In genomic region chr16:4416200-4417032, GRCh38 we compare ENCODE assay signal across 8 cellular contexts. TPM values are rescaled to one million over a fixed set of nuclear protein-coding genes. Genes with fewer than 3 reads are reported as not detected.
DNase-seq lines count a peak whose midpoint lies in the region; ATAC-seq and TF ChIP-seq lines count a peak whose summit lies in the region.

TSS of gene CORO7 (minus strand) at chr16:4416596. CDS start at chr16:4416518, 78 bp downstream.

- H3K4me3 ChIP-seq in GM12875 (ENCODE audit: low read depth, low read length): peak within 1 kb of the TSS; percentile 93
- H3K4me3 ChIP-seq in trophoblast cell (ENCODE audit: low read depth, low read length): peak within 1 kb of the TSS; percentile 92
- H3K4me3 ChIP-seq in tibial artery: peak within 1 kb of the TSS; percentile 73 to 94

- peak within 1 kb of the TSS; percentile 35 for H3K18ac ChIP-seq in trophoblast cell (ENCODE audit: low read length)

- H3K36me3 ChIP-seq in trophoblast cell (ENCODE audit: control insufficient read depth in 1 of 2, insufficient read depth in 2 of 2, low read length in 2 of 2) (peaks cover 9 to 10% of the 10 kb centered on the region in 2 experiments), tibial artery (peaks cover 0 to 8% (median 7%) of the 10 kb centered on the region in 3 donors)

- H3K4me2 ChIP-seq in trophoblast cell (ENCODE audit: low read length): peak within 1 kb of the TSS; percentile 84

- no peaks in the 10 kb centered on the region for H3K9me3 ChIP-seq in trophoblast cell (ENCODE audit: insufficient read depth, low read depth, low read length)
- H3K9me3 ChIP-seq in tibial artery: no peaks in the 10 kb centered on the region

- peak within 1 kb of the TSS; percentile 63 for H4K8ac ChIP-seq in trophoblast cell (ENCODE audit: low read depth, low read length)

- peak within 1 kb of the TSS; percentile 4 for H2BK5ac ChIP-seq in trophoblast cell (ENCODE audit: low read depth, low read length, poor library complexity)

- H2BK120ac ChIP-seq in trophoblast cell (ENCODE audit: insufficient read depth, low read length, poor library complexity): peak within 1 kb of the TSS; percentile 8

- no CpG with 5 or more reads among the region's 92 CpGs for WGBS in trophoblast cell (ENCODE audit: extremely low coverage, insufficient coverage, insufficient read length)

- intact Hi-C loops in Right ventricle myocardium superior (cut with DNase I): no loop called here
- intact Hi-C loops in tibial artery (cut with DNase I; ENCODE audit: low total_unique reads): no loop called here

- no peak within 1 kb of the TSS for H3K4ac ChIP-seq in trophoblast cell (ENCODE audit: low read depth, low read length)

- H3K9ac ChIP-seq in trophoblast cell (ENCODE audit: low read length): peak within 1 kb of the TSS; percentile 80

- H3K4me1 ChIP-seq in trophoblast cell (ENCODE audit: control insufficient read depth in 1 of 2, insufficient read depth in 2 of 2, low read length in 2 of 2): peaks cover 0 to 3% of the 10 kb centered on the region in 2 experiments
- peaks cover 0 to 17% (median 14%) of the 10 kb centered on the region in 4 donors for H3K4me1 ChIP-seq in tibial artery

- H3K23ac ChIP-seq in trophoblast cell (ENCODE audit: low read length): no peak within 1 kb of the TSS

- TF ChIP-seq CTCF in GM12875 (IDR thresholded peaks at IDR 0.05; ENCODE audit: borderline replicate concordance, insufficient read depth, low read depth, low read length) (no peak), tibial artery (IDR thresholded peaks at IDR 0.05) (peak in 1 of 2 experiments; percentile 48)

- H3K27me3 ChIP-seq in trophoblast cell (ENCODE audit: insufficient read depth, low read length): no peaks in the 10 kb centered on the region
- no peaks in the 10 kb centered on the region for H3K27me3 ChIP-seq in tibial artery

- H2AK5ac ChIP-seq in trophoblast cell (ENCODE audit: low read length): no peak within 1 kb of the TSS

- peaks cover 4% of the 10 kb centered on the region for H3K79me1 ChIP-seq in trophoblast cell (ENCODE audit: low read length)

- H4K12ac ChIP-seq in trophoblast cell (ENCODE audit: low read depth, low read length): peak within 1 kb of the TSS; percentile 6

- ATAC-seq in HG02759 (IDR thresholded peaks at IDR 0.05; ENCODE audit: unreplicated experiment): peak; percentile 77
- ATAC-seq in Right ventricle myocardium superior (ENCODE audit: poor library complexity): peak; percentile 95

- no peak within 1 kb of the TSS for H3K27ac ChIP-seq in trophoblast cell (ENCODE audit: low read depth, low read length)
- peak within 1 kb of the TSS; percentile 71 to 74 for H3K27ac ChIP-seq in tibial artery

- peak; percentile 46 for DNase-seq in NCI-H1417 treated with DMSO at 0.1 percent for 48 hours (lab: John Stamatoyannopoulos, UW)
- DNase-seq in SW480 (ENCODE audit: low spot score): peak; percentile 84
- DNase-seq in activated naive CD8-positive, alpha-beta T cell treated with anti-CD3 and anti-CD28 coated beads, Interleukin-2, amount 50 U/mL, for 16 hours (ENCODE audit: low read depth, low spot score): peak; percentile 98
- peak; percentile 99 for DNase-seq in Right ventricle myocardium superior
- DNase-seq in trophoblast cell: peak; percentile 89 to 94
- peak; percentile 95 to 98 for DNase-seq in tibial artery

- H3K14ac ChIP-seq in trophoblast cell (ENCODE audit: low read length): peak within 1 kb of the TSS; percentile 6

- H3K79me2 ChIP-seq in trophoblast cell (ENCODE audit: control insufficient read depth, insufficient read depth, low read length, poor library complexity): peaks cover 4% of the 10 kb centered on the region

- peak within 1 kb of the TSS; percentile 66 for H2AFZ ChIP-seq in trophoblast cell (ENCODE audit: insufficient read depth, low read length, poor library complexity)

- H2BK12ac ChIP-seq in trophoblast cell (ENCODE audit: low read length): no peak within 1 kb of the TSS

- H4K91ac ChIP-seq in trophoblast cell (ENCODE audit: low read depth, low read length): peak within 1 kb of the TSS; percentile 29

RNA-seq across cellular contexts. Expression of gene CORO7, which starts in this region (rescaled TPM):
- total RNA-seq in Right ventricle myocardium superior: 11.6 TPM
- polyA plus RNA-seq in trophoblast cell (2013): 18.8 and 18.9 TPM in 2 replicates

Comparison
In these comparisons a context has a peak if more than half of its experiments do, and no peak if none do; other contexts are left out.
1. DNase-seq: peak in every context shown above with its lines; median percentile 99 in Right ventricle myocardium superior; 98 in activated naive CD8-positive, alpha-beta T cell treated with anti-CD3 and anti-CD28 coated beads, Interleukin-2, amount 50 U/mL, for 16 hours; 96 in tibial artery; 92 in trophoblast cell; 84 in SW480; 46 in NCI-H1417 treated with DMSO at 0.1 percent for 48 hours.